In the genomic region with DNA sequence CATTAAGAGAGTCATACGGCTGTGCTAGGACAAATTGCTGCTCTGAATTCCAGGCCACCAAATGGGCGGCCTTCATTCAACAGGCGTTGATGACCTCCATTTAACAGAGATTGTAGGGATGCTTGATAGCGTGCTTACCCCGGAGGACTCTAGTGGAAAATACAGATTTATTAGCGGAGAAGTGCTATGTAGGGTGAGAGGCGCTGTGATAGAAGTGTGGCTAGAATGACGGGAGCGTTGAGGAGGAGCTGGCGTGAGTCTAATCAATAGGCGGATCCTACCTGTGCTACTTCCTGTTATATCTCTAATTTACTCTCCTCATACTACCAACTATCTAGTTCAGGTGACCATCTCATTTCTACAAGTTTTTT, we compare ENCODE assay signal across 8 cellular contexts. TPM values are rescaled to one million over a fixed set of nuclear protein-coding genes. Genes with fewer than 3 reads are reported as not detected.
DNase-seq lines count a peak whose midpoint lies in the region; ATAC-seq and TF ChIP-seq lines count a peak whose summit lies in the region.

No MANE protein-coding gene starts in this region.

- peak overlapping the region; percentile 86 for H3K4me3 ChIP-seq in CD8-positive, alpha-beta T cell (ENCODE audit: low read depth, low read length)
- H3K4me3 ChIP-seq in iPS-18c (ENCODE audit: insufficient read depth, low read depth, low read length) = peak overlapping the region; percentile 82

- H3K27me3 Mint-ChIP-seq in CD8-positive, alpha-beta T cell (ENCODE audit: low read depth) = peaks cover 6% of the 10 kb centered on the region
- H3K27me3 Mint-ChIP-seq in activated T-helper 2 cell treated with anti-CD3 and anti-CD28 coated beads, Interferon-gamma antibody, Interleukin-2, Interleukin-4, amounts not matched to agents 10 μg/mL and 5 μg/mL and 100 μg/mL, durations not matched to agents 14 hours and 24 hours and 36 hours (ENCODE audit: low read depth) = peaks cover 7% of the 10 kb centered on the region
- peaks cover 5% of the 10 kb centered on the region for H3K27me3 Mint-ChIP-seq in stimulated activated naive CD8-positive, alpha-beta T cell treated with anti-CD3 and anti-CD28 coated beads, Interleukin-15, Interleukin-2, amounts not matched to agents 100 ng/mL and 50 ng/mL, for 24 hours

- peaks cover 11% of the 10 kb centered on the region for H3K4me1 ChIP-seq in CD8-positive, alpha-beta T cell (ENCODE audit: insufficient read depth, low read length)

- peak overlapping the region; percentile 96 for H3K4me3 Mint-ChIP-seq in CD8-positive, alpha-beta T cell
- peak overlapping the region; percentile 95 for H3K4me3 Mint-ChIP-seq in activated T-helper 2 cell treated with anti-CD3 and anti-CD28 coated beads, Interferon-gamma antibody, Interleukin-2, Interleukin-4, amounts not matched to agents 10 μg/mL and 5 μg/mL and 100 μg/mL, durations not matched to agents 14 hours and 24 hours and 36 hours (ENCODE audit: low read depth)
- H3K4me3 Mint-ChIP-seq in stimulated activated naive CD8-positive, alpha-beta T cell treated with anti-CD3 and anti-CD28 coated beads, Interleukin-15, Interleukin-2, amounts not matched to agents 100 ng/mL and 50 ng/mL, for 24 hours = peak overlapping the region; percentile 99

- no peaks in the 10 kb centered on the region for H3K36me3 ChIP-seq in CD8-positive, alpha-beta T cell (ENCODE audit: insufficient read depth, low read length)

- no peak for ATAC-seq in CD8-positive, alpha-beta T cell

- H3K27ac ChIP-seq in CD8-positive, alpha-beta T cell (ENCODE audit: low read depth, low read length) = peak overlapping the region; percentile 68

- TF ChIP-seq CTCF in CD8-positive, alpha-beta T cell (IDR thresholded peaks at IDR 0.05) = no peak
- no peak for TF ChIP-seq CTCF in GM20000 (IDR thresholded peaks at IDR 0.05; ENCODE audit: extremely low read depth, missing control alignments)

- peak overlapping the region; percentile 95 for H3K27ac Mint-ChIP-seq in CD8-positive, alpha-beta T cell
- H3K27ac Mint-ChIP-seq in activated T-helper 2 cell treated with anti-CD3 and anti-CD28 coated beads, Interferon-gamma antibody, Interleukin-2, Interleukin-4, amounts not matched to agents 10 μg/mL and 5 μg/mL and 100 μg/mL, durations not matched to agents 14 hours and 24 hours and 36 hours = peak overlapping the region; percentile 94
- H3K27ac Mint-ChIP-seq in stimulated activated naive CD8-positive, alpha-beta T cell treated with anti-CD3 and anti-CD28 coated beads, Interleukin-15, Interleukin-2, amounts not matched to agents 100 ng/mL and 50 ng/mL, for 24 hours = peak overlapping the region; percentile 95

- H3K27me3 ChIP-seq in CD8-positive, alpha-beta T cell (ENCODE audit: insufficient read depth, low read length) = no peaks in the 10 kb centered on the region

- POLR2A ChIA-PET in CD8-positive, alpha-beta T cell (lab: Charles Lee) = no interaction called here

- CTCF ChIA-PET in CD8-positive, alpha-beta T cell (lab: Charles Lee) = no interaction called here

- no peaks in the 10 kb centered on the region for H3K9me3 ChIP-seq in CD8-positive, alpha-beta T cell (ENCODE audit: low read length)
- no peaks in the 10 kb centered on the region for H3K9me3 ChIP-seq in iPS-18c (ENCODE audit: control insufficient read depth, insufficient read depth, low read length)

- DNase-seq in CD8-positive, alpha-beta T cell = no peak
- peak; percentile 21 for DNase-seq in GM20000 (ENCODE audit: low spot score)
- DNase-seq in MV-4-11 (lab: John Stamatoyannopoulos, UW) = peak; percentile 24
- peak; percentile 18 for DNase-seq in activated T-helper 2 cell treated with anti-CD3 and anti-CD28 coated beads, Interferon-gamma antibody, Interleukin-2, Interleukin-4, amounts not matched to agents 10 μg/mL and 5 μg/mL and 100 μg/mL, durations not matched to agents 14 hours and 24 hours and 36 hours (ENCODE audit: low spot score)
- DNase-seq in NCI-H187 treated with DMSO at 0.1 percent for 48 hours (lab: John Stamatoyannopoulos, UW) = no peak
- DNase-seq in epidermal melanocyte (ENCODE audit: insufficient read length, low spot score) = no peak

- H3K4me1 Mint-ChIP-seq in CD8-positive, alpha-beta T cell (ENCODE audit: low read depth) = peaks cover 36% of the 10 kb centered on the region
- peaks cover 21% of the 10 kb centered on the region for H3K4me1 Mint-ChIP-seq in activated T-helper 2 cell treated with anti-CD3 and anti-CD28 coated beads, Interferon-gamma antibody, Interleukin-2, Interleukin-4, amounts not matched to agents 10 μg/mL and 5 μg/mL and 100 μg/mL, durations not matched to agents 14 hours and 24 hours and 36 hours (ENCODE audit: low read depth)
- peaks cover 35% of the 10 kb centered on the region for H3K4me1 Mint-ChIP-seq in stimulated activated naive CD8-positive, alpha-beta T cell treated with anti-CD3 and anti-CD28 coated beads, Interleukin-15, Interleukin-2, amounts not matched to agents 100 ng/mL and 50 ng/mL, for 24 hours (ENCODE audit: low read depth)

- H3K9me3 Mint-ChIP-seq in CD8-positive, alpha-beta T cell = no peaks in the 10 kb centered on the region
- H3K9me3 Mint-ChIP-seq in activated T-helper 2 cell treated with anti-CD3 and anti-CD28 coated beads, Interferon-gamma antibody, Interleukin-2, Interleukin-4, amounts not matched to agents 10 μg/mL and 5 μg/mL and 100 μg/mL, durations not matched to agents 14 hours and 24 hours and 36 hours = no peaks in the 10 kb centered on the region
- H3K9me3 Mint-ChIP-seq in stimulated activated naive CD8-positive, alpha-beta T cell treated with anti-CD3 and anti-CD28 coated beads, Interleukin-15, Interleukin-2, amounts not matched to agents 100 ng/mL and 50 ng/mL, for 24 hours = no peaks in the 10 kb centered on the region

- peaks cover 40% of the 10 kb centered on the region for H3K36me3 Mint-ChIP-seq in CD8-positive, alpha-beta T cell
- H3K36me3 Mint-ChIP-seq in activated T-helper 2 cell treated with anti-CD3 and anti-CD28 coated beads, Interferon-gamma antibody, Interleukin-2, Interleukin-4, amounts not matched to agents 10 μg/mL and 5 μg/mL and 100 μg/mL, durations not matched to agents 14 hours and 24 hours and 36 hours (ENCODE audit: low read depth) = peaks cover 31% of the 10 kb centered on the region
- H3K36me3 Mint-ChIP-seq in stimulated activated naive CD8-positive, alpha-beta T cell treated with anti-CD3 and anti-CD28 coated beads, Interleukin-15, Interleukin-2, amounts not matched to agents 100 ng/mL and 50 ng/mL, for 24 hours (ENCODE audit: low read depth) = peaks cover 31% of the 10 kb centered on the region

- intact Hi-C loops in CD8-positive, alpha-beta T cell (cut with DNase I, micrococcal nuclease) = loop anchor here (2.0 to 10.0 kb wide), 10 partner anchors 70 to 1670 kb away; a partner anchor contains a TSS
- intact Hi-C loops in activated T-helper 2 cell treated with anti-CD3 and anti-CD28 coated beads, Interferon-gamma antibody, Interleukin-2, Interleukin-4, amounts not matched to agents 10 μg/mL and 5 μg/mL and 100 μg/mL, durations not matched to agents 14 hours and 24 hours and 36 hours (cut with micrococcal nuclease) = loop anchor here (2.0 kb wide), 1 partner anchor 380 kb away; no protein-coding TSS in a partner anchor

RNA-seq across cellular contexts. Expression of a gene that starts 0.7 kb away (rescaled TPM):
- total RNA-seq in CD8-positive, alpha-beta T cell = 10 to 100 TPM; 30.0 to 30.8 TPM
- 53.6 and 54.0 TPM in 2 replicates for total RNA-seq in activated T-helper 2 cell treated with anti-CD3 and anti-CD28 coated beads, Interferon-gamma antibody, Interleukin-2, Interleukin-4, amounts not matched to agents 10 μg/mL and 5 μg/mL and 100 μg/mL, durations not matched to agents 14 hours and 24 hours and 36 hours

RNA-seq across cellular contexts. Expression of a gene that starts 15.1 kb away (rescaled TPM):
- total RNA-seq in CD8-positive, alpha-beta T cell = not detected
- total RNA-seq in activated T-helper 2 cell treated with anti-CD3 and anti-CD28 coated beads, Interferon-gamma antibody, Interleukin-2, Interleukin-4, amounts not matched to agents 10 μg/mL and 5 μg/mL and 100 μg/mL, durations not matched to agents 14 hours and 24 hours and 36 hours = 1.5 and 2.2 TPM in 2 replicates

Comparison
In these comparisons a context has a peak if more than half of its experiments do, and no peak if none do; other contexts are left out.
1. DNase-seq: peak in GM20000 (single experiment), MV-4-11 (single experiment) and activated T-helper 2 cell treated with anti-CD3 and anti-CD28 coated beads, Interferon-gamma antibody, Interleukin-2, Interleukin-4, amounts not matched to agents 10 μg/mL and 5 μg/mL and 100 μg/mL, durations not matched to agents 14 hours and 24 hours and 36 hours (single experiment); none in CD8-positive, alpha-beta T cell (0 of 7), NCI-H187 treated with DMSO at 0.1 percent for 48 hours (single experiment) and epidermal melanocyte (single experiment).
2. Peak in every context shown above with its lines, with median percentiles within 50 percentile points of each other: H3K27ac Mint-ChIP-seq and H3K4me3 Mint-ChIP-seq.